In genomic region chr16:21654881-21655280, GRCh38 we compare ENCODE assay signal across 17 cellular contexts. TPM values are rescaled to one million over a fixed set of nuclear protein-coding genes. Genes with fewer than 3 reads are reported as not detected.
"Had no signal": no experiment of that assay in that cellular context is flagged by ENCODE, and none has a peak within 500 bp of the region (broad histone marks: within the 10 kb centered on the region; RNA-seq: fewer than 3 reads in every experiment).

No MANE protein-coding gene starts in this region.

- H3K27me3 Mint-ChIP-seq: activated naive CD8-positive, alpha-beta T cell treated with anti-CD3 and anti-CD28 coated beads, Interleukin-2, amount 50 U/mL, for 24 hours had no signal

- H3K36me3 ChIP-seq: thyroid gland, uterus had no signal

- H3K4me3 Mint-ChIP-seq: activated naive CD4-positive, alpha-beta T cell treated with anti-CD3 and anti-CD28 coated beads for 36 hours; activated naive CD8-positive, alpha-beta T cell treated with anti-CD3 and anti-CD28 coated beads, Interleukin-2, amount 50 U/mL, for 24 hours had no signal

- H3K4me3 ChIP-seq: cardiac muscle cell, dorsolateral prefrontal cortex, esophagus muscularis mucosa, left ventricle myocardium inferior, psoas muscle, right lobe of liver, thyroid gland, uterus had no signal

- H3K4me1 ChIP-seq: thyroid gland, uterus had no signal

- H3K27ac ChIP-seq: cardiac muscle cell, esophagus muscularis mucosa, left ventricle myocardium inferior, psoas muscle, right lobe of liver, thyroid gland had no signal

- H3K27ac Mint-ChIP-seq: activated naive CD4-positive, alpha-beta T cell treated with anti-CD3 and anti-CD28 coated beads for 36 hours; activated naive CD8-positive, alpha-beta T cell treated with anti-CD3 and anti-CD28 coated beads, Interleukin-2, amount 50 U/mL, for 24 hours; activated T-helper 2 cell treated with anti-CD3 and anti-CD28 coated beads, Interferon-gamma antibody, Interleukin-2, Interleukin-4, amounts not matched to agents 10 μg/mL and 5 μg/mL and 100 μg/mL, durations not matched to agents 14 hours and 24 hours and 36 hours had no signal

- H3K9me3 Mint-ChIP-seq: activated naive CD4-positive, alpha-beta T cell treated with anti-CD3 and anti-CD28 coated beads for 36 hours; activated naive CD8-positive, alpha-beta T cell treated with anti-CD3 and anti-CD28 coated beads, Interleukin-2, amount 50 U/mL, for 24 hours; activated T-helper 2 cell treated with anti-CD3 and anti-CD28 coated beads, Interferon-gamma antibody, Interleukin-2, Interleukin-4, amounts not matched to agents 10 μg/mL and 5 μg/mL and 100 μg/mL, durations not matched to agents 14 hours and 24 hours and 36 hours had no signal

- H3K9me3 ChIP-seq: esophagus muscularis mucosa, left ventricle myocardium inferior, psoas muscle, right lobe of liver, thyroid gland, uterus had no signal

- DNase-seq: activated CD4-positive, alpha-beta T cell treated with anti-CD3 and anti-CD28 coated beads, Interleukin-2, amount 50 U/mL, for 1 hour; activated naive CD4-positive, alpha-beta T cell treated with anti-CD3 and anti-CD28 coated beads for 36 hours; activated naive CD8-positive, alpha-beta T cell treated with anti-CD3 and anti-CD28 coated beads, Interleukin-2, amount 50 U/mL, for 24 hours; dorsolateral prefrontal cortex; hippocampal formation; kidney; left ventricle myocardium inferior; mesendoderm; psoas muscle; right lobe of liver; uterus had no signal

- ATAC-seq: activated CD4-positive, CD25-positive, alpha-beta regulatory T cell treated with anti-CD3 and anti-CD28 coated beads, Interleukin-2, amount 50 U/mL, for 24 hours; activated naive CD8-positive, alpha-beta T cell treated with anti-CD3 and anti-CD28 coated beads, Interleukin-2, amount 50 U/mL, for 24 hours; psoas muscle; right lobe of liver had no signal

- H3K27me3 ChIP-seq: cardiac muscle cell, dorsolateral prefrontal cortex, esophagus muscularis mucosa, right lobe of liver, thyroid gland, uterus had no signal

RNA-seq across cellular contexts. Expression of gene IGSF6, which starts 2.5 kb away (rescaled TPM):
- total RNA-seq: activated naive CD4-positive, alpha-beta T cell treated with anti-CD3 and anti-CD28 coated beads for 36 hours; activated T-helper 2 cell treated with anti-CD3 and anti-CD28 coated beads, Interferon-gamma antibody, Interleukin-2, Interleukin-4, amounts not matched to agents 10 μg/mL and 5 μg/mL and 100 μg/mL, durations not matched to agents 14 hours and 24 hours and 36 hours; astrocyte; cardiac muscle cell had no signal

RNA-seq across cellular contexts. Expression of gene OTOA, which starts 8.9 kb away (rescaled TPM):
- total RNA-seq: activated naive CD4-positive, alpha-beta T cell treated with anti-CD3 and anti-CD28 coated beads for 36 hours; activated T-helper 2 cell treated with anti-CD3 and anti-CD28 coated beads, Interferon-gamma antibody, Interleukin-2, Interleukin-4, amounts not matched to agents 10 μg/mL and 5 μg/mL and 100 μg/mL, durations not matched to agents 14 hours and 24 hours and 36 hours had no signal
